13 cellular contexts compared by ENCODE assay signal in genomic region chr14:65824978-65825299, GRCh38.
DNase-seq lines count a peak whose midpoint lies in the region; ATAC-seq, FAIRE-seq and TF ChIP-seq lines count a peak whose summit lies in the region.
"Had no signal": no experiment of that assay in that cellular context is flagged by ENCODE, and none has a peak within 500 bp of the region (broad histone marks: within the 10 kb centered on the region; RNA-seq: fewer than 3 reads in every experiment).

No MANE protein-coding gene starts in this region.

- no peaks in the 10 kb centered on the region for H3K27me3 Mint-ChIP-seq in CD4-positive, alpha-beta T cell
- H3K27me3 Mint-ChIP-seq in endothelial cell (ENCODE audit: unreplicated experiment), result peaks cover 2% of the 10 kb centered on the region
- peaks cover 53% of the 10 kb centered on the region for H3K27me3 Mint-ChIP-seq in progenitor cell of endocrine pancreas

- no peak for DNase-seq in CD4-positive, alpha-beta T cell
- no peak for DNase-seq in endothelial cell (ENCODE audit: low spot score)
- DNase-seq in progenitor cell of endocrine pancreas (ENCODE audit: low spot score, unreplicated experiment), result no peak
- DNase-seq in urothelium cell line (ENCODE audit: low spot score), result no peak
- DNase-seq in activated effector memory CD4-positive, alpha-beta T cell treated with anti-CD3 and anti-CD28 coated beads, Interleukin-2, amount 50 U/mL, for 16 hours, result no peak
- no peak for DNase-seq in coronary artery (ENCODE audit: low spot score)
- DNase-seq: NCI-H510A had no signal

- H3K27me3 ChIP-seq in CD4-positive, alpha-beta T cell (ENCODE audit: control insufficient read depth, insufficient read depth, low read length), result no peaks in the 10 kb centered on the region
- H3K27me3 ChIP-seq: Peyer's patch had no signal

- no peak overlapping the region for H3K27ac ChIP-seq in CD4-positive, alpha-beta T cell (ENCODE audit: low read depth, low read length)
- H3K27ac ChIP-seq in coronary artery, result no peak overlapping the region
- H3K27ac ChIP-seq: Peyer's patch had no signal

- FAIRE-seq in urothelium cell line (lab: Jason Lieb, UNC), result no peak

- CTCF ChIA-PET in CD4-positive, alpha-beta T cell (lab: Charles Lee), result interaction anchor here (0.6 to 3.2 kb wide), 32 partner anchors 9 to 824 kb away, joined by 3 to 44 read pairs (median 6); partner anchors contain the start of gene FUT8

- peak; percentile 46 for TF ChIP-seq CTCF in CD4-positive, alpha-beta T cell (IDR thresholded peaks at IDR 0.05)
- TF ChIP-seq CTCF in LNCAP (IDR thresholded peaks at IDR 0.05), result peak; percentile 16; the same call in 1 of the 2 replicates
- TF ChIP-seq CTCF in endothelial cell (IDR thresholded peaks at IDR 0.05; ENCODE audit: unreplicated experiment), result peak; percentile 40
- peak; percentile 5 for TF ChIP-seq CTCF in progenitor cell of endocrine pancreas (IDR thresholded peaks at IDR 0.05; ENCODE audit: unreplicated experiment)
- no peak for TF ChIP-seq CTCF in coronary artery (IDR thresholded peaks at IDR 0.05)

- intact Hi-C loops in CD4-positive, alpha-beta T cell (cut with DNase I, micrococcal nuclease), result loop anchor here (2.0 to 10.0 kb wide), 6 partner anchors 408 to 840 kb away; partner anchors contain the start of gene FNTB (in 1 of the 2)

- H3K4me1 Mint-ChIP-seq in CD4-positive, alpha-beta T cell (ENCODE audit: low read depth), result peaks cover 18% of the 10 kb centered on the region
- no peaks in the 10 kb centered on the region for H3K4me1 Mint-ChIP-seq in endothelial cell (ENCODE audit: unreplicated experiment)
- no peaks in the 10 kb centered on the region for H3K4me1 Mint-ChIP-seq in progenitor cell of endocrine pancreas (ENCODE audit: low read depth)

- H3K4me3 Mint-ChIP-seq in CD4-positive, alpha-beta T cell, result no peak overlapping the region
- H3K4me3 Mint-ChIP-seq in endothelial cell (ENCODE audit: unreplicated experiment) (no peak overlapping the region), progenitor cell of endocrine pancreas (ENCODE audit: low read depth) (no peak overlapping the region)

- H3K27ac Mint-ChIP-seq in CD4-positive, alpha-beta T cell, result no peak overlapping the region
- H3K27ac Mint-ChIP-seq in endothelial cell (ENCODE audit: unreplicated experiment) (no peak overlapping the region), progenitor cell of endocrine pancreas (no peak overlapping the region)

- POLR2A ChIA-PET in CD4-positive, alpha-beta T cell (lab: Charles Lee), result interaction anchor here (0.7 to 2.3 kb wide), 10 partner anchors 9 to 414 kb away, joined by 3 to 27 read pairs (median 4); no protein-coding TSS in a partner anchor

- ATAC-seq in CD4-positive, alpha-beta T cell (ENCODE audit: poor library complexity), result no peak
- ATAC-seq in HG03039 (IDR thresholded peaks at IDR 0.05; ENCODE audit: unreplicated experiment), result no peak

- no peaks in the 10 kb centered on the region for H3K9me3 Mint-ChIP-seq in CD4-positive, alpha-beta T cell
- H3K9me3 Mint-ChIP-seq in endothelial cell (ENCODE audit: unreplicated experiment) (no peaks in the 10 kb centered on the region), progenitor cell of endocrine pancreas (ENCODE audit: low read depth) (no peaks in the 10 kb centered on the region)

- H3K4me3 ChIP-seq in coronary artery, result no peak overlapping the region
- H3K4me3 ChIP-seq: HAP-1, Peyer's patch had no signal

- H3K9me3 ChIP-seq in CD4-positive, alpha-beta T cell (ENCODE audit: control insufficient read depth, low read length), result no peaks in the 10 kb centered on the region
- H3K9me3 ChIP-seq: BE2C, HAP-1, Peyer's patch, SK-N-SH had no signal

- no peaks in the 10 kb centered on the region for H3K36me3 Mint-ChIP-seq in CD4-positive, alpha-beta T cell (ENCODE audit: low read depth)
- no peaks in the 10 kb centered on the region for H3K36me3 Mint-ChIP-seq in endothelial cell (ENCODE audit: low read depth, unreplicated experiment)
- H3K36me3 Mint-ChIP-seq in progenitor cell of endocrine pancreas (ENCODE audit: insufficient read depth), result no peaks in the 10 kb centered on the region
